9 cellular contexts compared by ENCODE assay signal in the genomic region with DNA sequence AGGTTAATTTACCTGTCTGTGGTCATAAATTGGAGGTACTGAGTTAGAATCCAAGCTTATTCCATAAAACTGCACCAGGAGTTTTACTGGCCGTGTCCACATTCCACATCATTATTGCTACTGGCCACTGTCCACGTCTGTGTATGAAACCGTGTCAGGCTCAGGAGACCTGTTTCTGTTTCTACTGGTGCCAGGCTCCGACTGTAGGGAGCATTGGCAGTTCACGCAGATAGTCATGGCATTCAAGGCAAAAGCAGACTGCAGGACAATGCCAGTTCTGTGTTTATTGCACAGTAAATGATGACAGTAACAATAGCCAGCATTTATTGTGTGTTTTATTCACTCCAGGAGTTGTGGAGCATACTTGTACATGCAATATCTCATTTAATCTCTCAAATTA. TPM values are rescaled to one million over a fixed set of nuclear protein-coding genes. Genes with fewer than 3 reads are reported as not detected.
DNase-seq lines count a peak whose midpoint lies in the region; ATAC-seq and TF ChIP-seq lines count a peak whose summit lies in the region.
"Had no signal": no experiment of that assay in that cellular context is flagged by ENCODE, and none has a peak within 500 bp of the region (broad histone marks: within the 10 kb centered on the region; RNA-seq: fewer than 3 reads in every experiment).

No MANE protein-coding gene starts in this region.

- no peaks in the 10 kb centered on the region for H3K27me3 ChIP-seq in tibial artery
- no peaks in the 10 kb centered on the region for H3K27me3 ChIP-seq in naive thymus-derived CD4-positive, alpha-beta T cell (ENCODE audit: control insufficient read depth in 2 of 2, insufficient read depth in 2 of 2, low read length in 2 of 2)
- H3K27me3 ChIP-seq: cardiac muscle cell had no signal

- H3K27ac ChIP-seq in epithelial cell of prostate: peak overlapping the region; percentile 29
- H3K27ac ChIP-seq in tibial artery: peak overlapping the region; percentile 31 to 41
- no peak overlapping the region for H3K27ac ChIP-seq in naive thymus-derived CD4-positive, alpha-beta T cell (ENCODE audit: low read depth, low read length)
- H3K27ac ChIP-seq: parathyroid adenoma had no signal

- peak; percentile 87 for DNase-seq in SK-MEL-5 (ENCODE audit: low read depth, low spot score)
- DNase-seq in epithelial cell of prostate (ENCODE audit: low read depth, low spot score): no peak
- peak; percentile 77 for DNase-seq in midbrain (lab: John Stamatoyannopoulos, UW)
- DNase-seq in tibial artery: no peak
- no peak for DNase-seq in WTC11 (ENCODE audit: low spot score)
- DNase-seq in naive thymus-derived CD4-positive, alpha-beta T cell: no peak

- no peak overlapping the region for H3K4me3 Mint-ChIP-seq in WTC11
- peak overlapping the region in 4 of 10 donors; percentile 9 to 69 (median 34) for H3K4me3 Mint-ChIP-seq in naive thymus-derived CD4-positive, alpha-beta T cell

- no peaks in the 10 kb centered on the region for H3K9me3 ChIP-seq in tibial artery
- H3K9me3 ChIP-seq in naive thymus-derived CD4-positive, alpha-beta T cell (ENCODE audit: control insufficient read depth in 2 of 3, low read length in 3 of 3): no peaks in the 10 kb centered on the region

- H3K4me1 Mint-ChIP-seq in WTC11: peaks cover 64% of the 10 kb centered on the region
- H3K4me1 Mint-ChIP-seq in naive thymus-derived CD4-positive, alpha-beta T cell: peaks cover 61 to 82% (median 76%) of the 10 kb centered on the region in 7 donors

- H3K4me1 ChIP-seq in tibial artery: peaks cover 0 to 68% (median 46%) of the 10 kb centered on the region in 4 donors
- peaks cover 0 to 38% of the 10 kb centered on the region in 2 donors for H3K4me1 ChIP-seq in naive thymus-derived CD4-positive, alpha-beta T cell (ENCODE audit: control insufficient read depth in 2 of 2, insufficient read depth in 2 of 2, low read length in 2 of 2)

- no peak overlapping the region for H3K27ac Mint-ChIP-seq in WTC11
- peak overlapping the region in 4 of 9 donors; percentile 14 to 79 (median 28) for H3K27ac Mint-ChIP-seq in naive thymus-derived CD4-positive, alpha-beta T cell

- POLR2A ChIA-PET in WTC11 (lab: Charles Lee): interaction anchor here (1.0 kb wide), 1 partner anchor 10 kb away, joined by 3 read pairs; no protein-coding TSS in a partner anchor
- POLR2A ChIA-PET in naive thymus-derived CD4-positive, alpha-beta T cell (lab: Charles Lee): interaction anchor here (1.0 to 1.4 kb wide), 4 partner anchors 11 to 53 kb away, joined by 3 to 5 read pairs (median 4); no protein-coding TSS in a partner anchor

- ATAC-seq in WTC11: no peak
- no peak for ATAC-seq in GM21825 (IDR thresholded peaks at IDR 0.05; ENCODE audit: unreplicated experiment)
- ATAC-seq in naive thymus-derived CD4-positive, alpha-beta T cell: no peak

- TF ChIP-seq CTCF in tibial artery (IDR thresholded peaks at IDR 0.05): no peak
- no peak for TF ChIP-seq CTCF in WTC11 (IDR thresholded peaks at IDR 0.05)

- CTCF ChIA-PET in WTC11 (lab: Charles Lee): interaction anchor here (1.3 kb wide), 1 partner anchor 40 kb away, joined by 8 read pairs; no protein-coding TSS in a partner anchor
- CTCF ChIA-PET in naive thymus-derived CD4-positive, alpha-beta T cell (lab: Charles Lee): interaction anchor here (0.6 to 1.3 kb wide), 4 partner anchors 16 to 140 kb away, joined by 3 to 6 read pairs (median 4); no protein-coding TSS in a partner anchor

- in situ Hi-C loops in SK-MEL-5 (cut with HindIII; ENCODE audit: low pct_unique_long_range_greater_than_20kb, low sequenced_read_pairs): no loop called here

- no peaks in the 10 kb centered on the region for H3K27me3 Mint-ChIP-seq in WTC11 (ENCODE audit: low read depth)
- no peaks in the 10 kb centered on the region for H3K27me3 Mint-ChIP-seq in naive thymus-derived CD4-positive, alpha-beta T cell

- H3K36me3 ChIP-seq in tibial artery: no peaks in the 10 kb centered on the region
- no peaks in the 10 kb centered on the region for H3K36me3 ChIP-seq in naive thymus-derived CD4-positive, alpha-beta T cell (ENCODE audit: control insufficient read depth in 2 of 3, insufficient read depth in 3 of 3, low read length in 3 of 3)
- H3K36me3 ChIP-seq: cardiac muscle cell had no signal

- intact Hi-C loops in tibial artery (cut with DNase I; ENCODE audit: low total_unique reads): loop anchor here (10.0 kb wide), 1 partner anchor 58 kb away; the partner anchor contains the start of gene MAP4K4
- intact Hi-C loops in naive thymus-derived CD4-positive, alpha-beta T cell (cut with micrococcal nuclease): loop anchor here in 1 of 2 donors (1.0 to 5.0 kb wide), 3 partner anchors 10 to 35 kb away; no protein-coding TSS in a partner anchor

- no peak overlapping the region for H3K4me3 ChIP-seq in tibial artery
- no peak overlapping the region for H3K4me3 ChIP-seq in naive thymus-derived CD4-positive, alpha-beta T cell (ENCODE audit: low read length)
- H3K4me3 ChIP-seq: cardiac muscle cell had no signal

- 0 out of 2 replicates have a peak, but pooled peaks cover 3% of the 10 kb centered on the region for H3K9me3 Mint-ChIP-seq in WTC11
- H3K9me3 Mint-ChIP-seq in naive thymus-derived CD4-positive, alpha-beta T cell: no peaks in the 10 kb centered on the region

- H3K36me3 Mint-ChIP-seq in WTC11: peaks cover 5% of the 10 kb centered on the region
- H3K36me3 Mint-ChIP-seq in naive thymus-derived CD4-positive, alpha-beta T cell: peaks cover 0 to 10% (median 3%) of the 10 kb centered on the region in 5 donors

TF ChIP-seq in WTC11, 78 proteins besides CTCF, POLR2A, EP300 and RAD21 (continues in another document):
- TF ChIP-seq SP1 (CRISPR knock-in tag; conservative IDR thresholded peaks at IDR 0.05) (no peak), TEAD1 (CRISPR knock-in tag; IDR thresholded peaks at IDR 0.05) (no peak), SMAD3 (CRISPR knock-in tag; IDR thresholded peaks at IDR 0.05; ENCODE audit: borderline replicate concordance) (no peak), IRF2 (CRISPR knock-in tag; IDR thresholded peaks at IDR 0.05; ENCODE audit: borderline replicate concordance, low read depth) (no peak), NR3C1 (CRISPR knock-in tag; conservative IDR thresholded peaks at IDR 0.05; ENCODE audit: low read depth) (no peak), HMGA2 (CRISPR knock-in tag; IDR thresholded peaks at IDR 0.05) (no peak), FOXJ3 (CRISPR knock-in tag; IDR thresholded peaks at IDR 0.05; ENCODE audit: borderline replicate concordance) (no peak), MAX (CRISPR knock-in tag; IDR thresholded peaks at IDR 0.05) (no peak), JAZF1 (CRISPR knock-in tag; IDR thresholded peaks at IDR 0.05) (no peak)
- TF ChIP-seq, protein P1, sequence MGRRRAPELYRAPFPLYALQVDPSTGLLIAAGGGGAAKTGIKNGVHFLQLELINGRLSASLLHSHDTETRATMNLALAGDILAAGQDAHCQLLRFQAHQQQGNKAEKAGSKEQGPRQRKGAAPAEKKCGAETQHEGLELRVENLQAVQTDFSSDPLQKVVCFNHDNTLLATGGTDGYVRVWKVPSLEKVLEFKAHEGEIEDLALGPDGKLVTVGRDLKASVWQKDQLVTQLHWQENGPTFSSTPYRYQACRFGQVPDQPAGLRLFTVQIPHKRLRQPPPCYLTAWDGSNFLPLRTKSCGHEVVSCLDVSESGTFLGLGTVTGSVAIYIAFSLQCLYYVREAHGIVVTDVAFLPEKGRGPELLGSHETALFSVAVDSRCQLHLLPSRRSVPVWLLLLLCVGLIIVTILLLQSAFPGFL (CRISPR knock-in tag; IDR thresholded peaks at IDR 0.05; ENCODE audit: borderline replicate concordance): no peak
- TF ChIP-seq, protein P2, sequence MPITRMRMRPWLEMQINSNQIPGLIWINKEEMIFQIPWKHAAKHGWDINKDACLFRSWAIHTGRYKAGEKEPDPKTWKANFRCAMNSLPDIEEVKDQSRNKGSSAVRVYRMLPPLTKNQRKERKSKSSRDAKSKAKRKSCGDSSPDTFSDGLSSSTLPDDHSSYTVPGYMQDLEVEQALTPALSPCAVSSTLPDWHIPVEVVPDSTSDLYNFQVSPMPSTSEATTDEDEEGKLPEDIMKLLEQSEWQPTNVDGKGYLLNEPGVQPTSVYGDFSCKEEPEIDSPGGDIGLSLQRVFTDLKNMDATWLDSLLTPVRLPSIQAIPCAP (CRISPR knock-in tag; IDR thresholded peaks at IDR 0.05): no peak
- TF ChIP-seq, protein P3, sequence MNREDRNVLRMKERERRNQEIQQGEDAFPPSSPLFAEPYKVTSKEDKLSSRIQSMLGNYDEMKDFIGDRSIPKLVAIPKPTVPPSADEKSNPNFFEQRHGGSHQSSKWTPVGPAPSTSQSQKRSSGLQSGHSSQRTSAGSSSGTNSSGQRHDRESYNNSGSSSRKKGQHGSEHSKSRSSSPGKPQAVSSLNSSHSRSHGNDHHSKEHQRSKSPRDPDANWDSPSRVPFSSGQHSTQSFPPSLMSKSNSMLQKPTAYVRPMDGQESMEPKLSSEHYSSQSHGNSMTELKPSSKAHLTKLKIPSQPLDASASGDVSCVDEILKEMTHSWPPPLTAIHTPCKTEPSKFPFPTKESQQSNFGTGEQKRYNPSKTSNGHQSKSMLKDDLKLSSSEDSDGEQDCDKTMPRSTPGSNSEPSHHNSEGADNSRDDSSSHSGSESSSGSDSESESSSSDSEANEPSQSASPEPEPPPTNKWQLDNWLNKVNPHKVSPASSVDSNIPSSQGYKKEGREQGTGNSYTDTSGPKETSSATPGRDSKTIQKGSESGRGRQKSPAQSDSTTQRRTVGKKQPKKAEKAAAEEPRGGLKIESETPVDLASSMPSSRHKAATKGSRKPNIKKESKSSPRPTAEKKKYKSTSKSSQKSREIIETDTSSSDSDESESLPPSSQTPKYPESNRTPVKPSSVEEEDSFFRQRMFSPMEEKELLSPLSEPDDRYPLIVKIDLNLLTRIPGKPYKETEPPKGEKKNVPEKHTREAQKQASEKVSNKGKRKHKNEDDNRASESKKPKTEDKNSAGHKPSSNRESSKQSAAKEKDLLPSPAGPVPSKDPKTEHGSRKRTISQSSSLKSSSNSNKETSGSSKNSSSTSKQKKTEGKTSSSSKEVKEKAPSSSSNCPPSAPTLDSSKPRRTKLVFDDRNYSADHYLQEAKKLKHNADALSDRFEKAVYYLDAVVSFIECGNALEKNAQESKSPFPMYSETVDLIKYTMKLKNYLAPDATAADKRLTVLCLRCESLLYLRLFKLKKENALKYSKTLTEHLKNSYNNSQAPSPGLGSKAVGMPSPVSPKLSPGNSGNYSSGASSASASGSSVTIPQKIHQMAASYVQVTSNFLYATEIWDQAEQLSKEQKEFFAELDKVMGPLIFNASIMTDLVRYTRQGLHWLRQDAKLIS (CRISPR knock-in tag; IDR thresholded peaks at IDR 0.05; ENCODE audit: borderline replicate concordance): no peak

RNA-seq across cellular contexts. Expression of gene MAP4K4, which starts 55.2 kb away (rescaled TPM):
- total RNA-seq in SK-MEL-5 (2014; rRNA removed; shearing (Covaris generic)): 20.6 and 25.0 TPM in 2 replicates
- 26.9 and 39.6 TPM in 2 replicates for polyA plus RNA-seq in SK-MEL-5 (2015; cell fraction: cytosol; rRNA removed)
- 93.3 and 98.6 TPM in 2 replicates for polyA plus RNA-seq in SK-MEL-5 (2015; cell fraction: nucleus; rRNA removed)
- 82.6 to 112 TPM (median 87.3 TPM) in 3 replicates for total RNA-seq in WTC11 (2021)
- total RNA-seq in naive thymus-derived CD4-positive, alpha-beta T cell: 100 to 1,000 TPM; 104 to 138 (median 128) TPM
- 10 to 100 TPM; 13.6 to 14.2 TPM for polyA plus RNA-seq in naive thymus-derived CD4-positive, alpha-beta T cell

Comparison
In these comparisons a context has a peak if more than half of its experiments do, and no peak if none do; other contexts are left out.
1. DNase-seq: peak in SK-MEL-5 (single experiment) and midbrain (single experiment); none in epithelial cell of prostate (single experiment), tibial artery (0 of 2), WTC11 (single experiment) and naive thymus-derived CD4-positive, alpha-beta T cell (0 of 9).